In genomic region chr10:125059348-125059747, GRCh38 we compare ENCODE assay signal across 8 cellular contexts.
DNase-seq lines count a peak whose midpoint lies in the region; FAIRE-seq and TF ChIP-seq lines count a peak whose summit lies in the region.
"Not testable (repeated sequence)": the region's sequence is repeated elsewhere in the genome, so short reads cannot be mapped to it uniquely, and the experiment has no call there.

No MANE protein-coding gene starts in this region.

- intact Hi-C loops in prostate gland (cut with DNase I) = loop anchor here (10.0 kb wide), 1 partner anchor 635 kb away; no protein-coding TSS in a partner anchor
- intact Hi-C loops in vagina (cut with DNase I) = not testable (repeated sequence)

- H3K23me2 ChIP-seq in H9 (ENCODE audit: insufficient read length, low read depth, low read length, poor library complexity, severe bottlenecking) = not testable (repeated sequence)

- not testable (repeated sequence) for H2BK15ac ChIP-seq in H9 (ENCODE audit: low read depth, low read length)

- not testable (repeated sequence) for H2BK12ac ChIP-seq in H9 (ENCODE audit: insufficient read length, low read depth, low read length)

- H2BK5ac ChIP-seq in H9 (ENCODE audit: insufficient read length, low read length) = not testable (repeated sequence)

- TF ChIP-seq CTCF in H9 (conservative IDR thresholded peaks at IDR 0.05); astrocyte (IDR thresholded peaks at IDR 0.05; ENCODE audit: insufficient read depth, low read depth, low read length); endodermal cell (conservative IDR thresholded peaks at IDR 0.05); right atrium auricular region (IDR thresholded peaks at IDR 0.05); nephron (IDR thresholded peaks at IDR 0.05; ENCODE audit: unreplicated experiment in 3 of 3); prostate gland (IDR thresholded peaks at IDR 0.05); vagina (IDR thresholded peaks at IDR 0.05): not testable (repeated sequence)

- H3K56ac ChIP-seq in H9 (ENCODE audit: insufficient read length, low read depth, low read length) = not testable (repeated sequence)

- not testable (repeated sequence) for H4K8ac ChIP-seq in H9 (replicated peaks; ENCODE audit: insufficient read length, low read depth, low read length)

- not testable (repeated sequence) for H2BK120ac ChIP-seq in H9 (ENCODE audit: low read depth, low read length, poor library complexity, severe bottlenecking)

- FAIRE-seq in astrocyte (lab: Jason Lieb, UNC) = not testable (repeated sequence)

- H2AFZ ChIP-seq in H9 (ENCODE audit: low read length); astrocyte (ENCODE audit: low read depth, low read length): not testable (repeated sequence)

- H3K27me3 Mint-ChIP-seq in H9 (ENCODE audit: low read depth); astrocyte (ENCODE audit: low read depth, unreplicated experiment); endodermal cell (ENCODE audit: insufficient read depth); nephron (ENCODE audit: low read depth): not testable (repeated sequence)

- H3K27ac Mint-ChIP-seq in H9 (peak overlapping the region; percentile 24 to 89 (median 87); a peak in 4 of 7 replicates), endodermal cell (peak overlapping the region; percentile 78), nephron (peak overlapping the region; percentile 99 to 100 (median 99))
- H3K27ac Mint-ChIP-seq in astrocyte (ENCODE audit: unreplicated experiment) = not testable (repeated sequence)

- H3K18ac ChIP-seq in H9 (ENCODE audit: insufficient read length, low read depth, low read length) = not testable (repeated sequence)

- not testable (repeated sequence) for H3K14ac ChIP-seq in H9 (ENCODE audit: insufficient read depth, low read length)

- peaks cover 21% of the 10 kb centered on the region for H3K79me1 ChIP-seq in H9 (ENCODE audit: insufficient read depth, low read depth, low read length, poor library complexity, severe bottlenecking)

- H3K27me3 ChIP-seq in H9 (ENCODE audit: insufficient read depth, low read length); astrocyte (ENCODE audit: insufficient read depth, low read length); endodermal cell (ENCODE audit: control insufficient read depth, insufficient read depth, low read length, poor library complexity, severe bottlenecking); right atrium auricular region; prostate gland (replicated peaks; ENCODE audit: insufficient read depth); vagina: not testable (repeated sequence)

- not testable (repeated sequence) for H3K4ac ChIP-seq in H9 (ENCODE audit: low read depth, low read length)

- not testable (repeated sequence) for H3K23ac ChIP-seq in H9 (ENCODE audit: insufficient read length, low read depth, low read length)

- not testable (repeated sequence) for H4K5ac ChIP-seq in H9 (ENCODE audit: insufficient read length, low read depth, low read length)

- H3K4me2 ChIP-seq in H9 (ENCODE audit: insufficient read depth, insufficient read length, low read length); astrocyte (ENCODE audit: low read length): not testable (repeated sequence)

- H2BK20ac ChIP-seq in H9 (ENCODE audit: low read depth, low read length, poor library complexity, severe bottlenecking) = not testable (repeated sequence)

- H4K20me1 ChIP-seq in H9 (ENCODE audit: control insufficient read depth, insufficient read depth, insufficient read length) = not testable (repeated sequence)
- peaks cover 82% of the 10 kb centered on the region for H4K20me1 ChIP-seq in astrocyte (ENCODE audit: insufficient read depth, low read length)

- not testable (repeated sequence) for H3K4me3 ChIP-seq in astrocyte (ENCODE audit: insufficient read depth, low read depth, low read length); endodermal cell (ENCODE audit: low read length); right atrium auricular region; prostate gland; vagina

- not testable (repeated sequence) for H3K9me3 Mint-ChIP-seq in H9; astrocyte (ENCODE audit: unreplicated experiment); endodermal cell; nephron

- H3K9ac ChIP-seq in H9 (ENCODE audit: extremely low read depth, insufficient read length, low read length); astrocyte (ENCODE audit: low read length); endodermal cell (ENCODE audit: extremely low read depth, low read length, poor library complexity, severe bottlenecking): not testable (repeated sequence)

- not testable (repeated sequence) for H3K27ac ChIP-seq in H9 (ENCODE audit: insufficient read length, low read depth, low read length); endodermal cell (ENCODE audit: low read depth, low read length)
- peak overlapping the region; percentile 84 for H3K27ac ChIP-seq in astrocyte (ENCODE audit: low read depth, low read length)
- peak overlapping the region; percentile 85 to 93 for H3K27ac ChIP-seq in right atrium auricular region
- H3K27ac ChIP-seq in prostate gland = peak overlapping the region; percentile 90 to 91
- H3K27ac ChIP-seq in temporal lobe (ENCODE audit: low read depth, low read length) = peak overlapping the region; percentile 81
- H3K27ac ChIP-seq in vagina = peak overlapping the region; percentile 97

- WGBS in H9 (ENCODE audit: extremely low coverage, insufficient read length, low lambda C conversion rate) = no CpG with 5 or more reads among the region's 8 CpGs
- WGBS in endodermal cell (ENCODE audit: insufficient coverage in 1 of 2, insufficient read length in 1 of 2), 2 experiments = 98 to 99% methylated on average over 5 to 8 of the region's 8 CpGs
- WGBS in prostate gland = 94% methylated on average over 8 of the region's 8 CpGs

- DNase-seq in H9; astrocyte (ENCODE audit: low read depth); endodermal cell; right atrium auricular region (ENCODE audit: low spot score); prostate gland (ENCODE audit: low spot score); vagina (ENCODE audit: extremely low spot score in 2 of 2): not testable (repeated sequence)

- not testable (repeated sequence) for TF ChIP-seq POLR2A in prostate gland (IDR thresholded peaks at IDR 0.05); vagina (IDR thresholded peaks at IDR 0.05)

- not testable (repeated sequence) for H3K36me3 ChIP-seq in astrocyte (ENCODE audit: insufficient read depth, low read length); right atrium auricular region; prostate gland; vagina
- H3K36me3 ChIP-seq in endodermal cell (ENCODE audit: control insufficient read depth, insufficient read depth, low read length) = peaks cover 11% of the 10 kb centered on the region

- H3K4me1 ChIP-seq in H9 (ENCODE audit: insufficient read depth, low read length); endodermal cell (ENCODE audit: control insufficient read depth, insufficient read depth, low read length): not testable (repeated sequence)
- peaks cover 61% of the 10 kb centered on the region for H3K4me1 ChIP-seq in astrocyte (ENCODE audit: insufficient read depth, low read length)
- H3K4me1 ChIP-seq in right atrium auricular region = peaks cover 0 to 96% of the 10 kb centered on the region in 2 donors
- peaks cover 77% of the 10 kb centered on the region for H3K4me1 ChIP-seq in prostate gland (replicated peaks)
- peaks cover 100% of the 10 kb centered on the region for H3K4me1 ChIP-seq in vagina

- H2AK5ac ChIP-seq in H9 (ENCODE audit: insufficient read length, low read length) = not testable (repeated sequence)

- H4K91ac ChIP-seq in H9 (ENCODE audit: insufficient read length, low read depth, low read length) = not testable (repeated sequence)

- H3T11ph ChIP-seq in H9 (ENCODE audit: low read length) = not testable (repeated sequence)

- H3K4me3 Mint-ChIP-seq in H9; astrocyte (ENCODE audit: unreplicated experiment); endodermal cell; nephron: not testable (repeated sequence)

- not testable (repeated sequence) for H3K9me3 ChIP-seq in H9 (ENCODE audit: control insufficient read depth, low read depth, low read length); astrocyte (ENCODE audit: insufficient read depth, low read depth, low read length); endodermal cell (ENCODE audit: control insufficient read depth, low read length); right atrium auricular region; prostate gland; vagina

- peaks cover 74 to 87% of the 10 kb centered on the region in 2 experiments for H3K4me1 Mint-ChIP-seq in H9
- H3K4me1 Mint-ChIP-seq in astrocyte (ENCODE audit: low read depth, unreplicated experiment) = peaks cover 65% of the 10 kb centered on the region
- peaks cover 36% of the 10 kb centered on the region for H3K4me1 Mint-ChIP-seq in endodermal cell
- H3K4me1 Mint-ChIP-seq in nephron = peaks cover 95% of the 10 kb centered on the region

- H3K36me3 Mint-ChIP-seq in H9 (ENCODE audit: insufficient read depth in 1 of 3, low read depth in 3 of 3) (peaks cover 53 to 77% (median 65%) of the 10 kb centered on the region in 3 experiments), astrocyte (ENCODE audit: low read depth, unreplicated experiment) (peaks cover 28% of the 10 kb centered on the region), endodermal cell (ENCODE audit: low read depth) (peaks cover 32% of the 10 kb centered on the region)
- not testable (repeated sequence) for H3K36me3 Mint-ChIP-seq in nephron (ENCODE audit: low read depth)

- H3K79me2 ChIP-seq in H9 (ENCODE audit: insufficient read depth, low read length) (peaks cover 63% of the 10 kb centered on the region; the same call in 1 of the 2 replicates), astrocyte (ENCODE audit: insufficient read depth, low read length) (peaks cover 82% of the 10 kb centered on the region)
